In the genomic region with DNA sequence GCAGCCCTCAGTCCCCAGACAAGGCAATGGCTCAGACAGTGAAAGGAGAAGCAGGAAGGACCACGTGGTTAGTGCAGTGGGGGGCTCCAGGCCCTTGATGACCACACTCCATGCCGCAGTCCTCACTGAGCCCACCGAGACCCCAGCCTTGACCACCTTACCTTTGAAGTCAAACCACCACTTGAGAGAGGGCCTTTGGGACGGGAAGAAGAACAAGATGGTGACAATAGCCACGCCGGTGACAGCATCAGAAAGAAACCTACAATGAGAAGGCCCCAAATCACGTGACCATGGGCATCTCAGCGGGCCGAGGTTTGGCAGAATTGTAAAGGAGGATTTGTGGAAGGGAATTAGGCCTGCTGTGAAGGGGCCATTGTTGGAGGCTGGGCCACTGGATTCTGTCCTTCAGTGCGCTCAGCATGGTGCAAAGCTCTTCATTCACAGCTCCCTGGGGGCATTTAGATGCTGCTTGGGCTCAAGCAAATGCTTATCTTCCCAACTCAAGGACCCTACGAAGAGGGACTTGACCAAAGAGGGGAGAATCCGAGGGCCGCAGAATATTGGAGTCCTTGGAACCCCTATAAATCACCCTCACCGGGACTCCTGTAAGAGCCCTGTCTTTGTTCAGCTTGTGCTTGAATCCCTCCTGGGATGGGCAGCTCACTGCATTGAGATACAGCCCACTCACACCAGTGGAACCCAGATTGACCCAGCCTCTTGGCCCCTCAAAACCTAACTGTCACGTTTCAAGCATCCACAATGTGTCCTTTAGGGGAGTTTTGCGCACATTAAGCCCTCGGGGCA, we compare ENCODE assay signal across 1 cellular context.
TF ChIP-seq lines count a peak whose summit lies in the region.

No MANE protein-coding gene starts in this region.

TF ChIP-seq in H1, 55 proteins besides CTCF, POLR2A, EP300 and RAD21:
- TF ChIP-seq KDM4A (IDR thresholded peaks at IDR 0.05; ENCODE audit: low read depth, low read length, severe bottlenecking) (peak; percentile 19), BCL11A (IDR thresholded peaks at IDR 0.05; ENCODE audit: low read depth in 2 of 2, low read length in 2 of 2) (no peak), HDAC2 (IDR thresholded peaks at IDR 0.05; ENCODE audit: borderline replicate concordance in 1 of 2, low read depth in 2 of 2, low read length in 2 of 2) (peak; percentile 84 to 92; a peak in 2 of 4 replicates), CTBP2 (IDR thresholded peaks at IDR 0.05; ENCODE audit: borderline replicate concordance, insufficient read depth, insufficient read length, low read length) (peak; percentile 98), KDM1A (IDR thresholded peaks at IDR 0.05; ENCODE audit: borderline replicate concordance, low read length) (peak; percentile 95), RBBP5 (IDR thresholded peaks at IDR 0.05; ENCODE audit: borderline replicate concordance, low read depth, low read length) (no peak; the same call in 1 of the 2 replicates), PHF8 (conservative IDR thresholded peaks at IDR 0.05; ENCODE audit: low read depth, low read length) (no peak), TAF1 (IDR thresholded peaks at IDR 0.05; ENCODE audit: low read depth, low read length) (no peak), HDAC6 (IDR thresholded peaks at IDR 0.05; ENCODE audit: low read depth, low read length) (peak; percentile 16), SIN3A (conservative IDR thresholded peaks at IDR 0.05 in 1 of 2, IDR thresholded peaks at IDR 0.05 in 1 of 2; ENCODE audit: low read depth in 1 of 2, low read length in 2 of 2) (0 out of 4 replicates have a peak, but pooled peaks of 1 of the 2 experiments have one; percentile 28), JUND (IDR thresholded peaks at IDR 0.05; ENCODE audit: low read length) (no peak), SP1 (IDR thresholded peaks at IDR 0.05; ENCODE audit: low read depth, low read length) (peak; percentile 60; the same call in 1 of the 2 replicates), CBX8 (IDR thresholded peaks at IDR 0.05; ENCODE audit: borderline replicate concordance, low read depth, low read length) (no peak), TAF7 (optimal IDR thresholded peaks at IDR 0.05; ENCODE audit: borderline replicate concordance, low read depth, low read length) (no peak), CHD1 (IDR thresholded peaks at IDR 0.05; ENCODE audit: low read depth, low read length) (no peak), MAFK (IDR thresholded peaks at IDR 0.05; ENCODE audit: low read depth, low read length) (no peak), RFX5 (IDR thresholded peaks at IDR 0.05; ENCODE audit: borderline replicate concordance, low read depth, low read length) (no peak), EZH2 (IDR thresholded peaks at IDR 0.05; ENCODE audit: low read depth, low read length, severe bottlenecking) (no peak), POU5F1 (IDR thresholded peaks at IDR 0.05; ENCODE audit: low read depth, low read length) (no peak), TBP (IDR thresholded peaks at IDR 0.05; ENCODE audit: low read depth, low read length) (no peak), NRF1 (IDR thresholded peaks at IDR 0.05; ENCODE audit: low read depth, low read length) (no peak), CBX5 (IDR thresholded peaks at IDR 0.05; ENCODE audit: low read depth, low read length) (no peak), POLR2AphosphoS5 (IDR thresholded peaks at IDR 0.05; ENCODE audit: low read depth, low read length) (no peak), YY1 (IDR thresholded peaks at IDR 0.05; ENCODE audit: low read depth, low read length) (peak; percentile 88), SAP30 (IDR thresholded peaks at IDR 0.05; ENCODE audit: insufficient read depth, insufficient replicate concordance, low read length) (no peak), TEAD4 (IDR thresholded peaks at IDR 0.05; ENCODE audit: low read depth, low read length) (no peak), TCF12 (IDR thresholded peaks at IDR 0.05; ENCODE audit: low read depth, low read length) (no peak), EGR1 (IDR thresholded peaks at IDR 0.05; ENCODE audit: borderline replicate concordance, low read depth, low read length) (peak; percentile 59; the same call in 1 of the 2 replicates), BRCA1 (IDR thresholded peaks at IDR 0.05; ENCODE audit: low read depth, low read length) (no peak), SIRT6 (IDR thresholded peaks at IDR 0.05; ENCODE audit: low read length) (no peak), NANOG (IDR thresholded peaks at IDR 0.05; ENCODE audit: insufficient read depth, low read depth, low read length, poor library complexity, severe bottlenecking) (peak; percentile 87), SIX5 (IDR thresholded peaks at IDR 0.05; ENCODE audit: low read depth, low read length) (no peak), SP4 (IDR thresholded peaks at IDR 0.05; ENCODE audit: low read length) (no peak), KDM5A (IDR thresholded peaks at IDR 0.05; ENCODE audit: low read length) (no peak), FOSL1 (IDR thresholded peaks at IDR 0.05; ENCODE audit: insufficient read depth, low read depth, low read length) (no peak), CREB1 (IDR thresholded peaks at IDR 0.05) (no peak), RXRA (IDR thresholded peaks at IDR 0.05; ENCODE audit: insufficient read depth, low read depth, low read length) (no peak), BACH1 (IDR thresholded peaks at IDR 0.05; ENCODE audit: low read length) (no peak), JUN (IDR thresholded peaks at IDR 0.05; ENCODE audit: low read depth, low read length) (no peak), ASH2L (IDR thresholded peaks at IDR 0.05; ENCODE audit: low read length) (peak; percentile 65), GTF2F1 (IDR thresholded peaks at IDR 0.05; ENCODE audit: borderline replicate concordance, low read depth, low read length) (no peak), SUZ12 (IDR thresholded peaks at IDR 0.05; ENCODE audit: low read length) (no peak), GABPA (IDR thresholded peaks at IDR 0.05; ENCODE audit: borderline replicate concordance, insufficient read depth, low read length) (no peak), ZNF274 (IDR thresholded peaks at IDR 0.05; ENCODE audit: borderline replicate concordance, extremely low read depth, low read length) (no peak), CHD2 (IDR thresholded peaks at IDR 0.05; ENCODE audit: low read length) (no peak), CEBPB (IDR thresholded peaks at IDR 0.05; ENCODE audit: low read depth, low read length) (no peak), SP2 (IDR thresholded peaks at IDR 0.05; ENCODE audit: low read length) (no peak), SRF (IDR thresholded peaks at IDR 0.05; ENCODE audit: low read depth, low read length) (no peak), RNF2 (IDR thresholded peaks at IDR 0.05; ENCODE audit: borderline replicate concordance, low read depth, low read length, missing control alignments, poor library complexity, severe bottlenecking) (no peak)
- TF ChIP-seq, protein P1, sequence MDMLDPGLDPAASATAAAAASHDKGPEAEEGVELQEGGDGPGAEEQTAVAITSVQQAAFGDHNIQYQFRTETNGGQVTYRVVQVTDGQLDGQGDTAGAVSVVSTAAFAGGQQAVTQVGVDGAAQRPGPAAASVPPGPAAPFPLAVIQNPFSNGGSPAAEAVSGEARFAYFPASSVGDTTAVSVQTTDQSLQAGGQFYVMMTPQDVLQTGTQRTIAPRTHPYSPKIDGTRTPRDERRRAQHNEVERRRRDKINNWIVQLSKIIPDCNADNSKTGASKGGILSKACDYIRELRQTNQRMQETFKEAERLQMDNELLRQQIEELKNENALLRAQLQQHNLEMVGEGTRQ (IDR thresholded peaks at IDR 0.05; ENCODE audit: low read length): peak; percentile 87
- TF ChIP-seq, protein P2, sequence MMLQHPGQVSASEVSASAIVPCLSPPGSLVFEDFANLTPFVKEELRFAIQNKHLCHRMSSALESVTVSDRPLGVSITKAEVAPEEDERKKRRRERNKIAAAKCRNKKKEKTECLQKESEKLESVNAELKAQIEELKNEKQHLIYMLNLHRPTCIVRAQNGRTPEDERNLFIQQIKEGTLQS (IDR thresholded peaks at IDR 0.05; ENCODE audit: insufficient read depth, low read depth, low read length): 0 out of 2 replicates have a peak, but pooled peaks have one; percentile 39
- TF ChIP-seq, protein P3, sequence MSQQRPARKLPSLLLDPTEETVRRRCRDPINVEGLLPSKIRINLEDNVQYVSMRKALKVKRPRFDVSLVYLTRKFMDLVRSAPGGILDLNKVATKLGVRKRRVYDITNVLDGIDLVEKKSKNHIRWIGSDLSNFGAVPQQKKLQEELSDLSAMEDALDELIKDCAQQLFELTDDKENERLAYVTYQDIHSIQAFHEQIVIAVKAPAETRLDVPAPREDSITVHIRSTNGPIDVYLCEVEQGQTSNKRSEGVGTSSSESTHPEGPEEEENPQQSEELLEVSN (IDR thresholded peaks at IDR 0.05): peak; percentile 68
- TF ChIP-seq, protein P4, sequence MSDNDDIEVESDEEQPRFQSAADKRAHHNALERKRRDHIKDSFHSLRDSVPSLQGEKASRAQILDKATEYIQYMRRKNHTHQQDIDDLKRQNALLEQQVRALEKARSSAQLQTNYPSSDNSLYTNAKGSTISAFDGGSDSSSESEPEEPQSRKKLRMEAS (IDR thresholded peaks at IDR 0.05): peak; percentile 91
- TF ChIP-seq, protein P5, sequence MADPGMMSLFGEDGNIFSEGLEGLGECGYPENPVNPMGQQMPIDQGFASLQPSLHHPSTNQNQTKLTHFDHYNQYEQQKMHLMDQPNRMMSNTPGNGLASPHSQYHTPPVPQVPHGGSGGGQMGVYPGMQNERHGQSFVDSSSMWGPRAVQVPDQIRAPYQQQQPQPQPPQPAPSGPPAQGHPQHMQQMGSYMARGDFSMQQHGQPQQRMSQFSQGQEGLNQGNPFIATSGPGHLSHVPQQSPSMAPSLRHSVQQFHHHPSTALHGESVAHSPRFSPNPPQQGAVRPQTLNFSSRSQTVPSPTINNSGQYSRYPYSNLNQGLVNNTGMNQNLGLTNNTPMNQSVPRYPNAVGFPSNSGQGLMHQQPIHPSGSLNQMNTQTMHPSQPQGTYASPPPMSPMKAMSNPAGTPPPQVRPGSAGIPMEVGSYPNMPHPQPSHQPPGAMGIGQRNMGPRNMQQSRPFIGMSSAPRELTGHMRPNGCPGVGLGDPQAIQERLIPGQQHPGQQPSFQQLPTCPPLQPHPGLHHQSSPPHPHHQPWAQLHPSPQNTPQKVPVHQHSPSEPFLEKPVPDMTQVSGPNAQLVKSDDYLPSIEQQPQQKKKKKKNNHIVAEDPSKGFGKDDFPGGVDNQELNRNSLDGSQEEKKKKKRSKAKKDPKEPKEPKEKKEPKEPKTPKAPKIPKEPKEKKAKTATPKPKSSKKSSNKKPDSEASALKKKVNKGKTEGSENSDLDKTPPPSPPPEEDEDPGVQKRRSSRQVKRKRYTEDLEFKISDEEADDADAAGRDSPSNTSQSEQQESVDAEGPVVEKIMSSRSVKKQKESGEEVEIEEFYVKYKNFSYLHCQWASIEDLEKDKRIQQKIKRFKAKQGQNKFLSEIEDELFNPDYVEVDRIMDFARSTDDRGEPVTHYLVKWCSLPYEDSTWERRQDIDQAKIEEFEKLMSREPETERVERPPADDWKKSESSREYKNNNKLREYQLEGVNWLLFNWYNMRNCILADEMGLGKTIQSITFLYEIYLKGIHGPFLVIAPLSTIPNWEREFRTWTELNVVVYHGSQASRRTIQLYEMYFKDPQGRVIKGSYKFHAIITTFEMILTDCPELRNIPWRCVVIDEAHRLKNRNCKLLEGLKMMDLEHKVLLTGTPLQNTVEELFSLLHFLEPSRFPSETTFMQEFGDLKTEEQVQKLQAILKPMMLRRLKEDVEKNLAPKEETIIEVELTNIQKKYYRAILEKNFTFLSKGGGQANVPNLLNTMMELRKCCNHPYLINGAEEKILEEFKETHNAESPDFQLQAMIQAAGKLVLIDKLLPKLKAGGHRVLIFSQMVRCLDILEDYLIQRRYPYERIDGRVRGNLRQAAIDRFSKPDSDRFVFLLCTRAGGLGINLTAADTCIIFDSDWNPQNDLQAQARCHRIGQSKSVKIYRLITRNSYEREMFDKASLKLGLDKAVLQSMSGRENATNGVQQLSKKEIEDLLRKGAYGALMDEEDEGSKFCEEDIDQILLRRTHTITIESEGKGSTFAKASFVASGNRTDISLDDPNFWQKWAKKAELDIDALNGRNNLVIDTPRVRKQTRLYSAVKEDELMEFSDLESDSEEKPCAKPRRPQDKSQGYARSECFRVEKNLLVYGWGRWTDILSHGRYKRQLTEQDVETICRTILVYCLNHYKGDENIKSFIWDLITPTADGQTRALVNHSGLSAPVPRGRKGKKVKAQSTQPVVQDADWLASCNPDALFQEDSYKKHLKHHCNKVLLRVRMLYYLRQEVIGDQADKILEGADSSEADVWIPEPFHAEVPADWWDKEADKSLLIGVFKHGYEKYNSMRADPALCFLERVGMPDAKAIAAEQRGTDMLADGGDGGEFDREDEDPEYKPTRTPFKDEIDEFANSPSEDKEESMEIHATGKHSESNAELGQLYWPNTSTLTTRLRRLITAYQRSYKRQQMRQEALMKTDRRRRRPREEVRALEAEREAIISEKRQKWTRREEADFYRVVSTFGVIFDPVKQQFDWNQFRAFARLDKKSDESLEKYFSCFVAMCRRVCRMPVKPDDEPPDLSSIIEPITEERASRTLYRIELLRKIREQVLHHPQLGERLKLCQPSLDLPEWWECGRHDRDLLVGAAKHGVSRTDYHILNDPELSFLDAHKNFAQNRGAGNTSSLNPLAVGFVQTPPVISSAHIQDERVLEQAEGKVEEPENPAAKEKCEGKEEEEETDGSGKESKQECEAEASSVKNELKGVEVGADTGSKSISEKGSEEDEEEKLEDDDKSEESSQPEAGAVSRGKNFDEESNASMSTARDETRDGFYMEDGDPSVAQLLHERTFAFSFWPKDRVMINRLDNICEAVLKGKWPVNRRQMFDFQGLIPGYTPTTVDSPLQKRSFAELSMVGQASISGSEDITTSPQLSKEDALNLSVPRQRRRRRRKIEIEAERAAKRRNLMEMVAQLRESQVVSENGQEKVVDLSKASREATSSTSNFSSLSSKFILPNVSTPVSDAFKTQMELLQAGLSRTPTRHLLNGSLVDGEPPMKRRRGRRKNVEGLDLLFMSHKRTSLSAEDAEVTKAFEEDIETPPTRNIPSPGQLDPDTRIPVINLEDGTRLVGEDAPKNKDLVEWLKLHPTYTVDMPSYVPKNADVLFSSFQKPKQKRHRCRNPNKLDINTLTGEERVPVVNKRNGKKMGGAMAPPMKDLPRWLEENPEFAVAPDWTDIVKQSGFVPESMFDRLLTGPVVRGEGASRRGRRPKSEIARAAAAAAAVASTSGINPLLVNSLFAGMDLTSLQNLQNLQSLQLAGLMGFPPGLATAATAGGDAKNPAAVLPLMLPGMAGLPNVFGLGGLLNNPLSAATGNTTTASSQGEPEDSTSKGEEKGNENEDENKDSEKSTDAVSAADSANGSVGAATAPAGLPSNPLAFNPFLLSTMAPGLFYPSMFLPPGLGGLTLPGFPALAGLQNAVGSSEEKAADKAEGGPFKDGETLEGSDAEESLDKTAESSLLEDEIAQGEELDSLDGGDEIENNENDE (IDR thresholded peaks at IDR 0.05; ENCODE audit: insufficient replicate concordance, low read length): no peak
- TF ChIP-seq, protein P6, sequence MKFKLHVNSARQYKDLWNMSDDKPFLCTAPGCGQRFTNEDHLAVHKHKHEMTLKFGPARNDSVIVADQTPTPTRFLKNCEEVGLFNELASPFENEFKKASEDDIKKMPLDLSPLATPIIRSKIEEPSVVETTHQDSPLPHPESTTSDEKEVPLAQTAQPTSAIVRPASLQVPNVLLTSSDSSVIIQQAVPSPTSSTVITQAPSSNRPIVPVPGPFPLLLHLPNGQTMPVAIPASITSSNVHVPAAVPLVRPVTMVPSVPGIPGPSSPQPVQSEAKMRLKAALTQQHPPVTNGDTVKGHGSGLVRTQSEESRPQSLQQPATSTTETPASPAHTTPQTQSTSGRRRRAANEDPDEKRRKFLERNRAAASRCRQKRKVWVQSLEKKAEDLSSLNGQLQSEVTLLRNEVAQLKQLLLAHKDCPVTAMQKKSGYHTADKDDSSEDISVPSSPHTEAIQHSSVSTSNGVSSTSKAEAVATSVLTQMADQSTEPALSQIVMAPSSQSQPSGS (IDR thresholded peaks at IDR 0.05; ENCODE audit: low read length): no peak
